In genomic region chr1:21192284-21192683, GRCh38 we compare ENCODE assay signal across 22 cellular contexts.
"Had no signal": no experiment of that assay in that cellular context is flagged by ENCODE, and none has a peak within 500 bp of the region (broad histone marks: within the 10 kb centered on the region; RNA-seq: fewer than 3 reads in every experiment).

No MANE protein-coding gene starts in this region.

- H3K4me3 Mint-ChIP-seq: activated CD4-positive, alpha-beta T cell treated with anti-CD3 and anti-CD28 coated beads, Interleukin-2, amount 10 ng/mL, durations not matched to agents 7 days and 5 days; activated naive CD8-positive, alpha-beta T cell; activated T-cell treated with anti-CD3 and anti-CD28 coated beads, Interleukin-2, amount 50 U/mL, for 72 hours; memory B cell; naive thymus-derived CD4-positive, alpha-beta T cell; stimulated activated naive CD8-positive, alpha-beta T cell treated with anti-CD3 and anti-CD28 coated beads, Interleukin-15, Interleukin-2, amounts not matched to agents 100 ng/mL and 50 ng/mL, for 24 hours; T-helper 2 cell treated with Interferon-gamma antibody and Interleukin-4, amounts not matched to agents 5 μg/mL and 100 μg/mL, for 36 hours had no signal

- H3K36me3 ChIP-seq: gastroesophageal sphincter, heart right ventricle, neutrophil, SJSA1, thoracic aorta had no signal

- H3K27ac Mint-ChIP-seq: activated CD4-positive, alpha-beta T cell treated with anti-CD3 and anti-CD28 coated beads, Interleukin-2, amount 10 ng/mL, durations not matched to agents 7 days and 5 days; activated naive CD8-positive, alpha-beta T cell; activated T-cell treated with anti-CD3 and anti-CD28 coated beads, Interleukin-2, amount 50 U/mL, for 72 hours; memory B cell; stimulated activated naive CD8-positive, alpha-beta T cell treated with anti-CD3 and anti-CD28 coated beads, Interleukin-15, Interleukin-2, amounts not matched to agents 100 ng/mL and 50 ng/mL, for 24 hours; T-helper 2 cell treated with Interferon-gamma antibody and Interleukin-4, amounts not matched to agents 5 μg/mL and 100 μg/mL, for 36 hours had no signal

- H3K36me3 Mint-ChIP-seq: activated naive CD8-positive, alpha-beta T cell; memory B cell; naive thymus-derived CD4-positive, alpha-beta T cell had no signal

- H3K9me3 Mint-ChIP-seq: activated CD4-positive, alpha-beta T cell treated with anti-CD3 and anti-CD28 coated beads, Interleukin-2, amount 10 ng/mL, durations not matched to agents 7 days and 5 days; activated T-cell treated with anti-CD3 and anti-CD28 coated beads, Interleukin-2, amount 50 U/mL, for 72 hours; memory B cell; naive thymus-derived CD4-positive, alpha-beta T cell; stimulated activated naive CD8-positive, alpha-beta T cell treated with anti-CD3 and anti-CD28 coated beads, Interleukin-15, Interleukin-2, amounts not matched to agents 100 ng/mL and 50 ng/mL, for 24 hours; T-helper 2 cell treated with Interferon-gamma antibody and Interleukin-4, amounts not matched to agents 5 μg/mL and 100 μg/mL, for 36 hours had no signal

- H3K79me2 ChIP-seq: parathyroid adenoma had no signal

- H3K4me3 ChIP-seq: body of pancreas, gastroesophageal sphincter, heart right ventricle, SJSA1, thoracic aorta had no signal

- ATAC-seq: activated T-cell treated with anti-CD3 and anti-CD28 coated beads, Interleukin-2, amount 50 U/mL, for 72 hours; body of pancreas; gastroesophageal sphincter; naive thymus-derived CD4-positive, alpha-beta T cell had no signal

- DNase-seq: activated CD4-positive, alpha-beta T cell treated with anti-CD3 and anti-CD28 coated beads, Interleukin-2, amount 10 ng/mL, durations not matched to agents 7 days and 5 days; activated CD4-positive, CD25-positive, alpha-beta regulatory T cell; activated CD8-positive, alpha-beta memory T cell treated with anti-CD3 and anti-CD28 coated beads, Interleukin-2, amount 50 U/mL, for 48 hours; activated gamma-delta T cell treated with Interleukin-2 at 50 U/mL for 16 hours; activated T-cell treated with anti-CD3 and anti-CD28 coated beads, Interleukin-2, amount 50 U/mL, for 72 hours; amniotic stem cell; body of pancreas; central memory CD4-positive, alpha-beta T cell; cortex of kidney; effector CD8-positive, alpha-beta T cell; heart right ventricle; naive thymus-derived CD4-positive, alpha-beta T cell had no signal

- H3K9ac ChIP-seq: parathyroid adenoma had no signal

- H3K27me3 ChIP-seq: body of pancreas, gastroesophageal sphincter, neutrophil, SJSA1 had no signal

- H3K9me3 ChIP-seq: body of pancreas, gastroesophageal sphincter, heart right ventricle, neutrophil, SJSA1, thoracic aorta had no signal

- H2AFZ ChIP-seq: parathyroid adenoma had no signal

- H3K4me1 ChIP-seq: body of pancreas, parathyroid adenoma, SJSA1 had no signal

- H3K27ac ChIP-seq: body of pancreas, epithelial cell of prostate, gastroesophageal sphincter, neutrophil, parathyroid adenoma, SJSA1, thoracic aorta had no signal
